15 cellular contexts compared by ENCODE assay signal in genomic region chr2:202185816-202186221, GRCh38. TPM values are rescaled to one million over a fixed set of nuclear protein-coding genes. Genes with fewer than 3 reads are reported as not detected.
A peak's percentile ranks its signal among the peaks of the same experiment; 100 is the strongest.
DNase-seq lines count a peak whose midpoint lies in the region; ATAC-seq and TF ChIP-seq lines count a peak whose summit lies in the region.
"Had no signal": no experiment of that assay in that cellular context is flagged by ENCODE, and none has a peak within 500 bp of the region (broad histone marks: within the 10 kb centered on the region; RNA-seq: fewer than 3 reads in every experiment).

No MANE protein-coding gene starts in this region.

- H3K4me3 ChIP-seq in PC-3 (ENCODE audit: low read length) (no peak overlapping the region), SJCRH30 (no peak overlapping the region)

- DNase-seq in EL (peak; percentile 77), PC-3 (peak; percentile 71), epithelial cell of prostate (ENCODE audit: low read depth, low spot score) (no peak), osteocyte (ENCODE audit: extremely low spot score, unreplicated experiment) (no peak), inferior parietal cortex (ENCODE audit: extremely low spot score) (no peak), SJCRH30 (no peak), NCI-H187 treated with DMSO at 0.1 percent for 48 hours (lab: John Stamatoyannopoulos, UW) (no peak), NCI-H524 (lab: John Stamatoyannopoulos, UW) (no peak)
- DNase-seq: effector CD4-positive, alpha-beta T cell; hypothalamus; KBM-7; stimulated activated CD4-positive, alpha-beta T cell treated with anti-CD3 and anti-CD28 coated beads, Interleukin-4, amount 100 ng/mL, for 24 hours; stimulated activated naive CD8-positive, alpha-beta T cell treated with anti-CD3 and anti-CD28 coated beads, Interleukin-15, Interleukin-2, amounts not matched to agents 100 U/mL and 50 U/mL, for 24 hours had no signal

- H3K79me2 ChIP-seq in PC-3 (ENCODE audit: low read length): no peaks in the 10 kb centered on the region

- peaks cover 22% of the 10 kb centered on the region for H3K4me1 Mint-ChIP-seq in osteocyte (ENCODE audit: unreplicated experiment)

- H3K27ac Mint-ChIP-seq in osteocyte (ENCODE audit: unreplicated experiment): peak overlapping the region; percentile 76
- H3K27ac Mint-ChIP-seq: activated naive CD8-positive, alpha-beta T cell; progenitor cell of endocrine pancreas had no signal

- H2AFZ ChIP-seq in PC-3 (ENCODE audit: low read length): no peak overlapping the region

- no peaks in the 10 kb centered on the region for H4K20me1 ChIP-seq in PC-3 (ENCODE audit: low read length)

- peak overlapping the region; percentile 49; the same call in 1 of the 2 replicates for H3K4me2 ChIP-seq in PC-3 (ENCODE audit: low read length)

- no peaks in the 10 kb centered on the region for H3K9me2 ChIP-seq in PC-3 (replicated peaks; ENCODE audit: low read length)

- no peaks in the 10 kb centered on the region for H3F3A ChIP-seq in PC-3 (ENCODE audit: low read length, unreplicated experiment)

- no peaks in the 10 kb centered on the region for H3K27me3 Mint-ChIP-seq in osteocyte (ENCODE audit: unreplicated experiment)
- H3K27me3 Mint-ChIP-seq: progenitor cell of endocrine pancreas had no signal

- H3K4me1 ChIP-seq in PC-3 (ENCODE audit: insufficient read depth, low read length): peaks cover 15% of the 10 kb centered on the region
- H3K4me1 ChIP-seq in SJCRH30: no peaks in the 10 kb centered on the region

- H3K27me3 ChIP-seq in PC-3 (ENCODE audit: low read length): no peaks in the 10 kb centered on the region
- H3K27me3 ChIP-seq in SJCRH30: no peaks in the 10 kb centered on the region

- H3K4me3 Mint-ChIP-seq in osteocyte (ENCODE audit: unreplicated experiment): no peak overlapping the region
- H3K4me3 Mint-ChIP-seq: activated naive CD8-positive, alpha-beta T cell had no signal

- H3K9me3 ChIP-seq in PC-3 (ENCODE audit: low read length) (no peaks in the 10 kb centered on the region), SJCRH30 (replicated peaks) (no peaks in the 10 kb centered on the region)

- POLR2A ChIA-PET in PC-3 (lab: Charles Lee; ENCODE audit: unreplicated experiment): no interaction called here

- no peak for TF ChIP-seq CTCF in PC-3 (conservative IDR thresholded peaks at IDR 0.05; ENCODE audit: low read depth, low read length)
- no peak for TF ChIP-seq CTCF in osteocyte (IDR thresholded peaks at IDR 0.05)

- H3K9me3 Mint-ChIP-seq in osteocyte (ENCODE audit: unreplicated experiment): no peaks in the 10 kb centered on the region

- BruUV-seq in PC-3 (replicated peaks; lab: Mats Ljungman, UMichigan): no TSS peak

- H3K36me3 Mint-ChIP-seq in osteocyte (ENCODE audit: unreplicated experiment): no peaks in the 10 kb centered on the region
- H3K36me3 Mint-ChIP-seq: activated naive CD8-positive, alpha-beta T cell had no signal

- ATAC-seq in PC-3: peak; percentile 94
- ATAC-seq: stimulated activated naive CD8-positive, alpha-beta T cell treated with anti-CD3 and anti-CD28 coated beads, Interleukin-15, Interleukin-2, amounts not matched to agents 100 U/mL and 50 U/mL, for 24 hours had no signal

- H3K27ac ChIP-seq in PC-3 (ENCODE audit: low read length) (no peak overlapping the region), epithelial cell of prostate (peak overlapping the region; percentile 16), SJCRH30 (no peak overlapping the region)

- no peaks in the 10 kb centered on the region for H3K36me3 ChIP-seq in PC-3 (ENCODE audit: low read depth, low read length)
- H3K36me3 ChIP-seq in SJCRH30: no peaks in the 10 kb centered on the region

- H3K9ac ChIP-seq in PC-3 (ENCODE audit: low read length): no peak overlapping the region

- CTCF ChIA-PET in PC-3 (lab: Charles Lee): no interaction called here

- intact Hi-C loops in PC-3 (cut with micrococcal nuclease): no loop called here

RNA-seq across cellular contexts. Expression of gene SUMO1, which starts 52.6 kb away (rescaled TPM):
- total RNA-seq in PC-3 (2014; rRNA removed): 98.4 and 115 TPM in 2 replicates
- total RNA-seq in osteocyte: 89.8 and 94.7 TPM in 2 replicates
- total RNA-seq in SJCRH30 (2014; rRNA removed; shearing (Covaris generic)): 176 and 198 TPM in 2 replicates

Comparison
In these comparisons a context has a peak if more than half of its experiments do, and no peak if none do; other contexts are left out.
1. DNase-seq: peak in EL (single experiment) and PC-3 (single experiment); none in epithelial cell of prostate (single experiment), osteocyte (single experiment), inferior parietal cortex (single experiment), SJCRH30 (0 of 2), NCI-H187 treated with DMSO at 0.1 percent for 48 hours (single experiment) and NCI-H524 (0 of 2).